Comparison of ENCODE assay signal across 16 cellular contexts in genomic region chr17:79952265-79952877, GRCh38.
DNase-seq lines count a peak whose midpoint lies in the region; ATAC-seq and TF ChIP-seq lines count a peak whose summit lies in the region.
"Had no signal": no experiment of that assay in that cellular context is flagged by ENCODE, and none has a peak within 500 bp of the region (broad histone marks: within the 10 kb centered on the region; RNA-seq: fewer than 3 reads in every experiment).

No MANE protein-coding gene starts in this region.

- H4K8ac ChIP-seq in H9 (replicated peaks; ENCODE audit: insufficient read length, low read depth, low read length): no peak overlapping the region
- no peak overlapping the region for H4K8ac ChIP-seq in mesenchymal stem cell (ENCODE audit: low read length)

- peak overlapping the region in 2 of 3 experiments; percentile 61 to 70; a peak in 3 of 7 replicates for H3K27ac Mint-ChIP-seq in H9
- H3K27ac Mint-ChIP-seq: CD8-positive, alpha-beta T cell; naive thymus-derived CD4-positive, alpha-beta T cell; stimulated activated effector memory CD8-positive, alpha-beta T cell treated with anti-CD3 and anti-CD28 coated beads, Interleukin-12 subunit alpha, Interleukin-12 subunit beta, amount 100 ng/mL, for 72 hours had no signal

- no peak overlapping the region; a peak in 2 of 5 replicates for H3K4me3 Mint-ChIP-seq in H9
- H3K4me3 Mint-ChIP-seq: CD8-positive, alpha-beta T cell; naive thymus-derived CD4-positive, alpha-beta T cell; stimulated activated effector memory CD8-positive, alpha-beta T cell treated with anti-CD3 and anti-CD28 coated beads, Interleukin-12 subunit alpha, Interleukin-12 subunit beta, amount 100 ng/mL, for 72 hours had no signal

- no peak overlapping the region for H2BK5ac ChIP-seq in H9 (ENCODE audit: insufficient read length, low read length)
- no peak overlapping the region for H2BK5ac ChIP-seq in mesenchymal stem cell (ENCODE audit: low read depth, low read length, poor library complexity, severe bottlenecking)

- WGBS in H9 (ENCODE audit: extremely low coverage, insufficient read length, low lambda C conversion rate): no CpG with 5 or more reads among the region's 36 CpGs
- WGBS in body of pancreas, 2 donors: 70 to 78% methylated on average over 17 to 34 of the region's 36 CpGs
- WGBS in mesenchymal stem cell: 78% methylated on average over 36 of the region's 36 CpGs
- 80 to 84% (median 83%) methylated on average over 33 to 36 of the region's 36 CpGs for WGBS in spleen, 5 donors

- H3K4me3 ChIP-seq in body of pancreas: no peak overlapping the region
- H3K4me3 ChIP-seq in mesenchymal stem cell (ENCODE audit: insufficient read depth in 1 of 2, low read depth in 1 of 2, low read length in 2 of 2): no peak overlapping the region
- H3K4me3 ChIP-seq in spleen: no peak overlapping the region
- peak overlapping the region in 1 of 2 donors; percentile 40 for H3K4me3 ChIP-seq in ascending aorta

- H3K9ac ChIP-seq in H9 (ENCODE audit: extremely low read depth, insufficient read length, low read length): no peak overlapping the region
- H3K9ac ChIP-seq in mesenchymal stem cell (ENCODE audit: low read length): peak overlapping the region; percentile 2
- H3K9ac ChIP-seq: KMS-11 had no signal

- H4K20me1 ChIP-seq in H9 (ENCODE audit: control insufficient read depth, insufficient read depth, insufficient read length): no peaks in the 10 kb centered on the region

- intact Hi-C loops in body of pancreas (cut with DNase I) (no loop called here), spleen (cut with DNase I; ENCODE audit: low total_unique reads) (no loop called here), ascending aorta (cut with DNase I) (no loop called here)

- no peaks in the 10 kb centered on the region; the same call in 1 of the 2 replicates for H3K27me3 Mint-ChIP-seq in H9 (ENCODE audit: low read depth)

- H3K56ac ChIP-seq in H9 (ENCODE audit: insufficient read length, low read depth, low read length): no peak overlapping the region

- TF ChIP-seq CTCF in H9 (conservative IDR thresholded peaks at IDR 0.05) (no peak), body of pancreas (IDR thresholded peaks at IDR 0.05) (no peak), spleen (IDR thresholded peaks at IDR 0.05 in 8 of 11, conservative IDR thresholded peaks at IDR 0.05 in 3 of 11) (no peak), ascending aorta (IDR thresholded peaks at IDR 0.05) (no peak)

- DNase-seq in H9 (no peak), body of pancreas (peak in 2 of 4 donors; percentile 15 to 26), mesenchymal stem cell (no peak), spleen (no peak), ascending aorta (ENCODE audit: low spot score in 2 of 2) (no peak), kidney tubule cell (ENCODE audit: low spot score) (no peak)
- no peak for DNase-seq in stimulated activated CD8-positive, alpha-beta memory T cell treated with anti-CD3 and anti-CD28 coated beads, Interleukin-4, amount 100 ng/mL, for 48 hours
- DNase-seq: activated CD4-positive, alpha-beta T cell treated with anti-CD3 and anti-CD28 coated beads, Interleukin-2, amount 50 U/mL, for 48 hours; activated gamma-delta T cell; CD8-positive, alpha-beta T cell; cerebellar nuclear complex; NCI-H2029 had no signal

- H4K5ac ChIP-seq in H9 (ENCODE audit: insufficient read length, low read depth, low read length): no peak overlapping the region

- H3K27me3 ChIP-seq in H9 (ENCODE audit: insufficient read depth, low read length) (no peaks in the 10 kb centered on the region), body of pancreas (no peaks in the 10 kb centered on the region), mesenchymal stem cell (ENCODE audit: control insufficient read depth in 1 of 2, insufficient read depth in 1 of 2, low read length in 2 of 2) (no peaks in the 10 kb centered on the region), spleen (replicated peaks in 1 of 7) (no peaks in the 10 kb centered on the region), ascending aorta (no peaks in the 10 kb centered on the region)

- H2BK20ac ChIP-seq in H9 (ENCODE audit: low read depth, low read length, poor library complexity, severe bottlenecking): no peak overlapping the region

- H3K4ac ChIP-seq in H9 (ENCODE audit: low read depth, low read length) (no peak overlapping the region), mesenchymal stem cell (ENCODE audit: low read depth in 1 of 2, low read length in 2 of 2) (peak overlapping the region; percentile 2 to 73)

- no peak for ATAC-seq in body of pancreas
- no peak for ATAC-seq in HG03045 (IDR thresholded peaks at IDR 0.05; ENCODE audit: unreplicated experiment)
- ATAC-seq: CD8-positive, alpha-beta T cell; naive thymus-derived CD4-positive, alpha-beta T cell; stimulated activated effector memory CD8-positive, alpha-beta T cell treated with anti-CD3 and anti-CD28 coated beads, Interleukin-12 subunit alpha, Interleukin-12 subunit beta, amount 100 ng/mL, for 72 hours had no signal

- no peaks in the 10 kb centered on the region for H3K79me1 ChIP-seq in H9 (ENCODE audit: insufficient read depth, low read depth, low read length, poor library complexity, severe bottlenecking)
- peaks cover 22% of the 10 kb centered on the region for H3K79me1 ChIP-seq in mesenchymal stem cell (replicated peaks; ENCODE audit: low read length, poor library complexity, severe bottlenecking)

- peaks cover 3% of the 10 kb centered on the region; the same call in 1 of the 2 replicates for H3K4me1 ChIP-seq in H9 (ENCODE audit: insufficient read depth, low read length)
- H3K4me1 ChIP-seq in body of pancreas: peaks cover 44% of the 10 kb centered on the region
- peaks cover 24% of the 10 kb centered on the region for H3K4me1 ChIP-seq in mesenchymal stem cell (ENCODE audit: control insufficient read depth, insufficient read depth, low read depth, low read length)
- peaks cover 6 to 28% (median 22%) of the 10 kb centered on the region in 6 donors for H3K4me1 ChIP-seq in spleen
- H3K4me1 ChIP-seq in ascending aorta: peaks cover 8 to 24% of the 10 kb centered on the region in 2 donors

- no peak overlapping the region for H3K27ac ChIP-seq in H9 (ENCODE audit: insufficient read length, low read depth, low read length)
- peak overlapping the region; percentile 39 to 89 (median 84) for H3K27ac ChIP-seq in body of pancreas
- H3K27ac ChIP-seq in mesenchymal stem cell (ENCODE audit: low read length, poor library complexity, severe bottlenecking): no peak overlapping the region
- peak overlapping the region in 5 of 8 donors; percentile 5 to 56 (median 40) for H3K27ac ChIP-seq in spleen
- H3K27ac ChIP-seq in ascending aorta: peak overlapping the region in 1 of 2 donors; percentile 36
- H3K27ac ChIP-seq: KMS-11 had no signal

- H3K36me3 Mint-ChIP-seq in H9 (ENCODE audit: insufficient read depth in 1 of 3, low read depth in 3 of 3): peaks cover 9 to 13% (median 12%) of the 10 kb centered on the region in 3 experiments; a peak in 6 of 7 replicates
- H3K36me3 Mint-ChIP-seq: CD8-positive, alpha-beta T cell; naive thymus-derived CD4-positive, alpha-beta T cell; stimulated activated effector memory CD8-positive, alpha-beta T cell treated with anti-CD3 and anti-CD28 coated beads, Interleukin-12 subunit alpha, Interleukin-12 subunit beta, amount 100 ng/mL, for 72 hours had no signal

- peaks cover 13% of the 10 kb centered on the region for H3K23me2 ChIP-seq in H9 (ENCODE audit: insufficient read length, low read depth, low read length, poor library complexity, severe bottlenecking)

- H2BK15ac ChIP-seq in H9 (ENCODE audit: low read depth, low read length) (no peak overlapping the region), mesenchymal stem cell (ENCODE audit: low read depth, poor library complexity, severe bottlenecking) (peak overlapping the region; percentile 30)

- no peak overlapping the region for H3K4me2 ChIP-seq in H9 (ENCODE audit: insufficient read depth, insufficient read length, low read length)
- no peak overlapping the region for H3K4me2 ChIP-seq in mesenchymal stem cell (ENCODE audit: low read length, poor library complexity, severe bottlenecking)
- H3K4me2 ChIP-seq: KMS-11 had no signal

- TF ChIP-seq POLR2A in body of pancreas (IDR thresholded peaks at IDR 0.05): no peak
- no peak for TF ChIP-seq POLR2A in spleen (IDR thresholded peaks at IDR 0.05)

- H3K23ac ChIP-seq in H9 (ENCODE audit: insufficient read length, low read depth, low read length) (no peak overlapping the region), mesenchymal stem cell (ENCODE audit: low read length in 2 of 2) (no peak overlapping the region)

- no peak overlapping the region for H2BK120ac ChIP-seq in H9 (ENCODE audit: low read depth, low read length, poor library complexity, severe bottlenecking)
- H2BK120ac ChIP-seq in mesenchymal stem cell (ENCODE audit: low read depth, low read length): no peak overlapping the region

- H3K18ac ChIP-seq in H9 (ENCODE audit: insufficient read length, low read depth, low read length) (no peak overlapping the region), mesenchymal stem cell (ENCODE audit: low read depth in 1 of 2, low read length in 2 of 2) (peak overlapping the region; percentile 58 to 72)

- peaks cover 70 to 89% of the 10 kb centered on the region in 2 experiments for H3K4me1 Mint-ChIP-seq in H9
- H3K4me1 Mint-ChIP-seq: naive thymus-derived CD4-positive, alpha-beta T cell had no signal

- H3K9me3 ChIP-seq in H9 (ENCODE audit: control insufficient read depth, low read depth, low read length) (no peaks in the 10 kb centered on the region), body of pancreas (no peaks in the 10 kb centered on the region), mesenchymal stem cell (ENCODE audit: control insufficient read depth, low read length) (no peaks in the 10 kb centered on the region), spleen (no peaks in the 10 kb centered on the region), ascending aorta (no peaks in the 10 kb centered on the region)

- no peak overlapping the region for H3K14ac ChIP-seq in H9 (ENCODE audit: insufficient read depth, low read length)
- no peak overlapping the region for H3K14ac ChIP-seq in mesenchymal stem cell (ENCODE audit: low read length in 2 of 2)

- no peak overlapping the region for H3T11ph ChIP-seq in H9 (ENCODE audit: low read length)

- H3K9me3 Mint-ChIP-seq in H9: peaks cover 0 to 4% of the 10 kb centered on the region in 2 experiments; a peak in 1 of 5 replicates
- H3K9me3 Mint-ChIP-seq: CD8-positive, alpha-beta T cell; naive thymus-derived CD4-positive, alpha-beta T cell; stimulated activated effector memory CD8-positive, alpha-beta T cell treated with anti-CD3 and anti-CD28 coated beads, Interleukin-12 subunit alpha, Interleukin-12 subunit beta, amount 100 ng/mL, for 72 hours had no signal

- no peak overlapping the region for H2AFZ ChIP-seq in H9 (ENCODE audit: low read length)
- no peak overlapping the region for H2AFZ ChIP-seq in mesenchymal stem cell (ENCODE audit: low read depth, low read length)

- H2BK12ac ChIP-seq in H9 (ENCODE audit: insufficient read length, low read depth, low read length): no peak overlapping the region
- H2BK12ac ChIP-seq in mesenchymal stem cell (ENCODE audit: low read length in 2 of 2): peak overlapping the region; percentile 26 to 82

- H4K91ac ChIP-seq in H9 (ENCODE audit: insufficient read length, low read depth, low read length): no peak overlapping the region
- peak overlapping the region; percentile 73 for H4K91ac ChIP-seq in mesenchymal stem cell (ENCODE audit: low read length)

- H3K36me3 ChIP-seq in body of pancreas (replicated peaks in 1 of 2; ENCODE audit: insufficient read depth in 1 of 2, low read depth in 2 of 2): no peaks in the 10 kb centered on the region
- peaks cover 25 to 48% of the 10 kb centered on the region in 2 experiments for H3K36me3 ChIP-seq in mesenchymal stem cell (ENCODE audit: control insufficient read depth in 1 of 2, insufficient read depth in 2 of 2, low read depth in 1 of 2, low read length in 2 of 2)
- H3K36me3 ChIP-seq in spleen: peaks cover 0 to 32% (median 0%) of the 10 kb centered on the region in 6 donors
- H3K36me3 ChIP-seq in ascending aorta: peaks cover 15 to 27% of the 10 kb centered on the region in 2 donors

- no peak overlapping the region for H2AK5ac ChIP-seq in H9 (ENCODE audit: insufficient read length, low read length)
- no peak overlapping the region for H2AK5ac ChIP-seq in mesenchymal stem cell (ENCODE audit: low read length, severe bottlenecking)

- H3K79me2 ChIP-seq in H9 (ENCODE audit: insufficient read depth, low read length): no peaks in the 10 kb centered on the region; the same call in 1 of the 2 replicates

Comparison
In these comparisons a context has a peak if more than half of its experiments do, and no peak if none do; other contexts are left out.
1. H3K27ac ChIP-seq: peak in body of pancreas (4 of 4) and spleen (5 of 8); none in H9 (single experiment) and mesenchymal stem cell (single experiment).